ENCODE assay signal across 17 cellular contexts in the genomic region with DNA sequence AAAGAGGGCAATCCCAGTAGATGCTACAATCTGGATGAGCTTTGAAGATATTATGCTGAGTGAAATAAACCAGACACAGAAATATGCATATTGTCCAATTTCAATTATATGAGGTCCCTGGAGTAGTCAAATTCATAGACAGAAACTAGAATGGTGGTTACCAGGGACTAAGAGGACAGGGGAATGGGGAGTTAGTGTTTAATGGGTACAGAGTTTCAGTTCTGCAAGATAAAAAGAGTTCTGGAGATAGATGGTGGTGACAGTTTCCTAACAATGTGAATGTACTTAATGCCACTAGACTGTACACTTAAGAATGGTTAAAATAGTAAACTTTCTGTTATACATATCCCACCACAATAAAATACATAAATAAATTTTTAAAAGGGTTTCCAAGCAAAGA.
DNase-seq lines count a peak whose midpoint lies in the region; ATAC-seq, FAIRE-seq and TF ChIP-seq lines count a peak whose summit lies in the region.
"Had no signal": no experiment of that assay in that cellular context is flagged by ENCODE, and none has a peak within 500 bp of the region (broad histone marks: within the 10 kb centered on the region; RNA-seq: fewer than 3 reads in every experiment).

No MANE protein-coding gene starts in this region.

- H3K27me3 ChIP-seq in heart right ventricle (no peaks in the 10 kb centered on the region), upper lobe of right lung (no peaks in the 10 kb centered on the region), pancreas (no peaks in the 10 kb centered on the region)

- peak overlapping the region in 9 of 10 donors; percentile 30 to 66 (median 53) for H3K27ac ChIP-seq in heart right ventricle
- peak overlapping the region; percentile 79 for H3K27ac ChIP-seq in caudate nucleus (ENCODE audit: low read depth, low read length)
- H3K27ac ChIP-seq in upper lobe of right lung = peak overlapping the region; percentile 15
- no peak overlapping the region for H3K27ac ChIP-seq in pancreas
- H3K27ac ChIP-seq: RWPE1 had no signal

- peaks cover 2% of the 10 kb centered on the region for H3K27me3 Mint-ChIP-seq in endothelial cell (ENCODE audit: unreplicated experiment)
- no peaks in the 10 kb centered on the region for H3K27me3 Mint-ChIP-seq in T-helper 17 cell
- H3K27me3 Mint-ChIP-seq: effector memory CD8-positive, alpha-beta T cell had no signal

- H3K4me3 ChIP-seq in heart right ventricle = no peak overlapping the region
- H3K4me3 ChIP-seq in upper lobe of right lung = no peak overlapping the region
- no peak overlapping the region for H3K4me3 ChIP-seq in pancreas
- H3K4me3 ChIP-seq: lung had no signal

- ATAC-seq in heart right ventricle (no peak), left cardiac atrium (no peak), HG02938 (IDR thresholded peaks at IDR 0.05; ENCODE audit: unreplicated experiment) (peak; percentile 67), upper lobe of right lung (no peak), pancreas (no peak), T-helper 17 cell (no peak)
- ATAC-seq: effector memory CD8-positive, alpha-beta T cell had no signal

- FAIRE-seq in pancreas (lab: Jason Lieb, UNC) = no peak
- FAIRE-seq: D721Med, TTC549 had no signal

- H3K4me1 Mint-ChIP-seq in endothelial cell (ENCODE audit: unreplicated experiment) (peaks cover 7% of the 10 kb centered on the region), T-helper 17 cell (peaks cover 9% of the 10 kb centered on the region)

- H3K4me1 ChIP-seq in heart right ventricle = peaks cover 0 to 61% (median 45%) of the 10 kb centered on the region in 9 donors
- H3K4me1 ChIP-seq in upper lobe of right lung = peaks cover 39% of the 10 kb centered on the region
- H3K4me1 ChIP-seq in pancreas = peaks cover 0 to 9% (median 5%) of the 10 kb centered on the region in 3 donors

- TF ChIP-seq CTCF in heart right ventricle (IDR thresholded peaks at IDR 0.05) (no peak), upper lobe of right lung (IDR thresholded peaks at IDR 0.05) (no peak), pancreas (IDR thresholded peaks at IDR 0.05) (no peak), endothelial cell (IDR thresholded peaks at IDR 0.05; ENCODE audit: unreplicated experiment) (no peak)

- H3K36me3 ChIP-seq in heart right ventricle (peaks cover 0 to 49% (median 0%) of the 10 kb centered on the region in 9 donors), upper lobe of right lung (peaks cover 5% of the 10 kb centered on the region), pancreas (no peaks in the 10 kb centered on the region)
- H3K36me3 ChIP-seq: thoracic aorta had no signal

- intact Hi-C loops in heart right ventricle (cut with DNase I) = loop anchor here in 6 of 10 donors (5.0 to 10.0 kb wide), 6 partner anchors 53 to 523 kb away; a partner anchor contains a TSS
- intact Hi-C loops in left cardiac atrium (cut with DNase I) = no loop called here
- intact Hi-C loops in upper lobe of right lung (cut with DNase I) = no loop called here
- intact Hi-C loops in pancreas (cut with DNase I) = loop anchor here in 1 of 3 donors (10.0 kb wide), 1 partner anchor 303 kb away; no protein-coding TSS in a partner anchor

- H3K4me3 Mint-ChIP-seq in endothelial cell (ENCODE audit: unreplicated experiment) (no peak overlapping the region), T-helper 17 cell (no peak overlapping the region)
- H3K4me3 Mint-ChIP-seq: effector memory CD8-positive, alpha-beta T cell had no signal

- DNase-seq in heart right ventricle = no peak
- no peak for DNase-seq in left cardiac atrium
- DNase-seq in caudate nucleus (lab: John Stamatoyannopoulos, UW) = no peak
- no peak for DNase-seq in upper lobe of right lung
- DNase-seq in pancreas = no peak
- no peak for DNase-seq in endothelial cell (ENCODE audit: low spot score)
- DNase-seq in T-helper 17 cell = no peak
- DNase-seq: ACHN; activated T-cell treated with anti-CD3 and anti-CD28 coated beads for 4 hours; effector memory CD8-positive, alpha-beta T cell; glutamatergic neuron had no signal

- H3K9me3 Mint-ChIP-seq in endothelial cell (ENCODE audit: unreplicated experiment) = no peaks in the 10 kb centered on the region
- H3K9me3 Mint-ChIP-seq: effector memory CD8-positive, alpha-beta T cell had no signal

- H3K27ac Mint-ChIP-seq in endothelial cell (ENCODE audit: unreplicated experiment) = no peak overlapping the region
- H3K27ac Mint-ChIP-seq in T-helper 17 cell = no peak overlapping the region

- H3K9me3 ChIP-seq in heart right ventricle (no peaks in the 10 kb centered on the region), upper lobe of right lung (no peaks in the 10 kb centered on the region), pancreas (no peaks in the 10 kb centered on the region), T-helper 17 cell (ENCODE audit: control insufficient read depth, low read length, poor library complexity, severe bottlenecking) (no peaks in the 10 kb centered on the region)
- H3K9me3 ChIP-seq: thoracic aorta had no signal

- peaks cover 66% of the 10 kb centered on the region for H3K36me3 Mint-ChIP-seq in endothelial cell (ENCODE audit: low read depth, unreplicated experiment)
- peaks cover 8% of the 10 kb centered on the region for H3K36me3 Mint-ChIP-seq in T-helper 17 cell (ENCODE audit: low read depth)

Comparison
In these comparisons a context has a peak if more than half of its experiments do, and no peak if none do; other contexts are left out.
1. intact Hi-C loops: an anchor here in heart right ventricle (5.0 to 10.0 kb wide); none called in left cardiac atrium and upper lobe of right lung.
2. H3K27ac ChIP-seq: peak in heart right ventricle (9 of 10), caudate nucleus (single experiment) and upper lobe of right lung (single experiment); none in pancreas (0 of 4).